32 cellular contexts compared by ENCODE assay signal in genomic region chr4:84483738-84484137, GRCh38. TPM values are rescaled to one million over a fixed set of nuclear protein-coding genes. Genes with fewer than 3 reads are reported as not detected.
DNase-seq lines count a peak whose midpoint lies in the region; ATAC-seq and TF ChIP-seq lines count a peak whose summit lies in the region.
"Had no signal": no experiment of that assay in that cellular context is flagged by ENCODE, and none has a peak within 500 bp of the region (broad histone marks: within the 10 kb centered on the region; RNA-seq: fewer than 3 reads in every experiment).

No MANE protein-coding gene starts in this region.

- H3K14ac ChIP-seq in IMR-90 (replicated peaks; ENCODE audit: low read depth, low read length): no peak overlapping the region

- no peaks in the 10 kb centered on the region for H3K4me1 ChIP-seq in IMR-90 (ENCODE audit: control insufficient read depth, insufficient read depth, low read length)
- no peaks in the 10 kb centered on the region for H3K4me1 ChIP-seq in foreskin keratinocyte
- peaks cover 4% of the 10 kb centered on the region for H3K4me1 ChIP-seq in psoas muscle
- H3K4me1 ChIP-seq in mesendoderm (ENCODE audit: control insufficient read depth, low read depth, low read length): no peaks in the 10 kb centered on the region
- H3K4me1 ChIP-seq: A549, SJSA1 had no signal

- H3K4me3 ChIP-seq in IMR-90 (ENCODE audit: insufficient read depth, low read depth, low read length) (no peak overlapping the region), psoas muscle (peak overlapping the region; percentile 51), mesendoderm (ENCODE audit: low read length) (no peak overlapping the region)
- H3K4me3 ChIP-seq: A549, ovary, SJSA1 had no signal

- H3K18ac ChIP-seq in IMR-90 (ENCODE audit: low read depth, low read length) (no peak overlapping the region), mesendoderm (ENCODE audit: low read length) (no peak overlapping the region)

- intact Hi-C loops in IMR-90 (cut with micrococcal nuclease) (no loop called here), psoas muscle (cut with DNase I) (no loop called here)

- no peak overlapping the region for H3K9ac ChIP-seq in IMR-90 (ENCODE audit: low read depth, low read length)
- H3K9ac ChIP-seq in mesendoderm (ENCODE audit: low read length): no peak overlapping the region

- H3K23ac ChIP-seq in IMR-90 (ENCODE audit: low read depth, low read length): no peak overlapping the region
- no peak overlapping the region for H3K23ac ChIP-seq in mesendoderm (ENCODE audit: low read length)

- H3K9me3 ChIP-seq in IMR-90 (ENCODE audit: control insufficient read depth, insufficient read depth, low read length) (peaks cover 11% of the 10 kb centered on the region), psoas muscle (no peaks in the 10 kb centered on the region)
- H3K9me3 ChIP-seq: A549, heart left ventricle, right atrium auricular region, SJSA1, tibial nerve had no signal

- ATAC-seq in IMR-90 (ENCODE audit: low read depth) (no peak), foreskin keratinocyte (peak; percentile 11), psoas muscle (peak in 1 of 4 donors; percentile 15)
- ATAC-seq: A549; activated CD4-positive, CD25-positive, alpha-beta regulatory T cell treated with anti-CD3 and anti-CD28 coated beads, Interleukin-2, amount 50 U/mL, for 24 hours; effector memory CD8-positive, alpha-beta T cell; natural killer cell treated with Interleukin-12 subunit alpha and Interleukin-12 subunit beta and Interleukin-15 and Interleukin-18, amount 100 ng/mL, for 72 hours had no signal

- WGBS in IMR-90 (ENCODE audit: extremely low coverage in 2 of 2, insufficient read length in 1 of 2), 2 experiments: 10% methylated on average over 2 of the region's 22 CpGs; no CpG with 5 or more reads in 1 of the 2 experiments
- WGBS in psoas muscle, 3 donors: 9 to 11% (median 10%) methylated on average over 22 of the region's 22 CpGs
- WGBS in mesendoderm (ENCODE audit: extremely low coverage, insufficient coverage, low lambda C conversion rate): no CpG with 5 or more reads among the region's 22 CpGs

- dilution Hi-C loops in IMR-90 (cut with HindIII; ENCODE audit: low sequenced_read_pairs, unreplicated experiment): no loop called here

- peak overlapping the region; percentile 63 for H2AFZ ChIP-seq in IMR-90 (replicated peaks; ENCODE audit: low read length, poor library complexity)

- no peaks in the 10 kb centered on the region for H4K20me1 ChIP-seq in IMR-90 (ENCODE audit: insufficient read depth, low read length)

- H2BK15ac ChIP-seq in IMR-90 (ENCODE audit: low read depth, low read length): no peak overlapping the region
- no peak overlapping the region for H2BK15ac ChIP-seq in mesendoderm (replicated peaks; ENCODE audit: low read depth)

- H2BK20ac ChIP-seq in IMR-90 (ENCODE audit: low read depth, low read length): no peak overlapping the region

- H2AK5ac ChIP-seq in IMR-90 (ENCODE audit: low read depth, low read length) (no peak overlapping the region), mesendoderm (ENCODE audit: low read length) (no peak overlapping the region)

- H3K56ac ChIP-seq in IMR-90 (ENCODE audit: extremely low read depth, insufficient read depth, low read length): no peak overlapping the region
- no peak overlapping the region for H3K56ac ChIP-seq in mesendoderm (ENCODE audit: low read length)

- BruUV-seq in IMR-90 (replicated peaks; lab: Mats Ljungman, UMichigan): no TSS peak

- H4K5ac ChIP-seq in IMR-90 (ENCODE audit: low read depth, low read length) (no peak overlapping the region), mesendoderm (ENCODE audit: low read length) (no peak overlapping the region)

- in situ Hi-C loops in IMR-90 (cut with MboI; ENCODE audit: low sequenced_read_pairs): no loop called here

- POLR2A ChIA-PET in IMR-90 (lab: Charles Lee; ENCODE audit: unreplicated experiment): no interaction called here

- no peak for TF ChIP-seq RAD21 in IMR-90 (IDR thresholded peaks at IDR 0.05; ENCODE audit: low read length)

- H3K9me1 ChIP-seq in IMR-90 (ENCODE audit: insufficient read depth, low read length): no peaks in the 10 kb centered on the region

- H3K36me3 ChIP-seq in IMR-90 (ENCODE audit: control insufficient read depth, insufficient read depth, low read length) (no peaks in the 10 kb centered on the region), psoas muscle (ENCODE audit: insufficient read depth in 1 of 2, low read depth in 1 of 2) (no peaks in the 10 kb centered on the region), mesendoderm (ENCODE audit: control insufficient read depth, insufficient read depth, low read length) (no peaks in the 10 kb centered on the region)
- H3K36me3 ChIP-seq: heart left ventricle, ovary, right atrium auricular region, SJSA1, tibial nerve had no signal

- H3K4ac ChIP-seq in IMR-90 (ENCODE audit: low read depth, low read length) (no peak overlapping the region), mesendoderm (ENCODE audit: low read depth, low read length) (no peak overlapping the region)

- no peak overlapping the region for H4K8ac ChIP-seq in IMR-90 (ENCODE audit: low read depth in 2 of 2, low read length in 2 of 2)
- no peak overlapping the region for H4K8ac ChIP-seq in mesendoderm (ENCODE audit: low read depth, low read length)

- DNase-seq in AG20443 (ENCODE audit: low spot score): peak; percentile 10
- DNase-seq in IMR-90: no peak
- no peak for DNase-seq in foreskin keratinocyte
- no peak for DNase-seq in psoas muscle
- no peak for DNase-seq in cerebellum (ENCODE audit: low spot score)
- DNase-seq in pons (ENCODE audit: low spot score): no peak
- no peak for DNase-seq in mesendoderm
- no peak for DNase-seq in cerebellar cortex (ENCODE audit: low spot score)
- DNase-seq: activated CD4-positive, alpha-beta T cell treated with anti-CD3 and anti-CD28 coated beads, Interleukin-2, amount 50 U/mL, for 48 hours; activated effector memory CD4-positive, alpha-beta T cell treated with Interleukin-2 at 50 U/mL for 16 hours; AML-193; CD4-positive, alpha-beta memory T cell; cortex of kidney; effector memory CD8-positive, alpha-beta T cell; foreskin fibroblast; GOT3; heart left ventricle; KBM-7; NCI-H1092; NCI-H1694; NCI-H446 treated with DMSO at 0.1 percent for 48 hours; ovary; stimulated activated CD4-positive, alpha-beta T cell treated with anti-CD3 and anti-CD28 coated beads, Interleukin-1b, Interleukin-23, amount 100 ng/mL, for 48 hours had no signal

- TF ChIP-seq POLR2A in IMR-90 (IDR thresholded peaks at IDR 0.05; ENCODE audit: low read depth, low read length): no peak

- no peak for TF ChIP-seq CTCF in IMR-90 (conservative IDR thresholded peaks at IDR 0.05; ENCODE audit: low read depth, low read length)
- TF ChIP-seq CTCF in foreskin keratinocyte (conservative IDR thresholded peaks at IDR 0.05): no peak
- TF ChIP-seq CTCF in psoas muscle (IDR thresholded peaks at IDR 0.05): no peak

- H2AK9ac ChIP-seq in IMR-90 (replicated peaks; ENCODE audit: low read depth, low read length, poor library complexity): no peak overlapping the region

- H3K79me2 ChIP-seq in mesendoderm (ENCODE audit: control insufficient read depth, insufficient read depth, low read length): no peaks in the 10 kb centered on the region

- no peak overlapping the region for H3K27ac ChIP-seq in IMR-90 (ENCODE audit: insufficient read depth, low read length)
- H3K27ac ChIP-seq in foreskin keratinocyte: no peak overlapping the region
- no peak overlapping the region for H3K27ac ChIP-seq in psoas muscle
- no peak overlapping the region for H3K27ac ChIP-seq in mesendoderm (ENCODE audit: low read depth, low read length)
- H3K27ac ChIP-seq: A549, heart left ventricle, ovary, right atrium auricular region, SJSA1, tibial nerve had no signal

- H2BK5ac ChIP-seq in IMR-90 (ENCODE audit: low read depth, low read length, poor library complexity, severe bottlenecking) (no peak overlapping the region), mesendoderm (ENCODE audit: low read length) (no peak overlapping the region)

- H2BK120ac ChIP-seq in IMR-90 (ENCODE audit: low read depth, low read length) (no peak overlapping the region), mesendoderm (ENCODE audit: low read depth, low read length) (no peak overlapping the region)

- H4K91ac ChIP-seq in IMR-90 (ENCODE audit: insufficient read depth, low read depth, low read length): no peak overlapping the region

- CTCF ChIA-PET in IMR-90 (lab: Yijun Ruan, JAX): interaction anchor here (0.9 kb wide), 1 partner anchor 10 kb away, joined by 3 read pairs; no protein-coding TSS in a partner anchor

- peaks cover 53% of the 10 kb centered on the region for H3K27me3 ChIP-seq in IMR-90 (ENCODE audit: control insufficient read depth, insufficient read depth, low read length)
- H3K27me3 ChIP-seq in foreskin keratinocyte: peaks cover 100% of the 10 kb centered on the region
- peaks cover 10 to 85% (median 43%) of the 10 kb centered on the region in 3 donors for H3K27me3 ChIP-seq in psoas muscle (ENCODE audit: insufficient read depth in 3 of 3, low read length in 2 of 3)
- peaks cover 71% of the 10 kb centered on the region for H3K27me3 ChIP-seq in mesendoderm (ENCODE audit: insufficient read depth, low read length, poor library complexity)
- H3K27me3 ChIP-seq: ovary, SJSA1 had no signal

- H3K4me2 ChIP-seq in IMR-90 (ENCODE audit: low read depth, low read length) (no peak overlapping the region), mesendoderm (ENCODE audit: low read length) (no peak overlapping the region)
- H3K4me2 ChIP-seq: A549 had no signal

- H3K79me1 ChIP-seq in IMR-90 (ENCODE audit: low read depth in 1 of 2, low read length in 2 of 2) (no peaks in the 10 kb centered on the region), mesendoderm (ENCODE audit: low read length) (no peaks in the 10 kb centered on the region)

TF ChIP-seq in IMR-90, 13 proteins besides CTCF, POLR2A, EP300 and RAD21 (continues in another document):
- TF ChIP-seq MAFK (IDR thresholded peaks at IDR 0.05; ENCODE audit: low read depth, low read length): no peak
- TF ChIP-seq RFX5 (IDR thresholded peaks at IDR 0.05; ENCODE audit: low read depth, low read length): no peak
- TF ChIP-seq USF2 (IDR thresholded peaks at IDR 0.05; ENCODE audit: low read depth, low read length): no peak

RNA-seq across cellular contexts. Expression of gene NKX6-1, which starts 15.4 kb away (rescaled TPM):
- total RNA-seq in IMR-90 (2012; rRNA removed) (under 0.01 TPM in 1 of 2 replicates, not detected in the other), foreskin keratinocyte (not detected in 2 replicates), psoas muscle (under 1 TPM in 2 of 4 donors, not detected in 2; 0.28 to 0.58 TPM), cerebellum (0.09 TPM)
- polyA plus RNA-seq in IMR-90 (2012; rRNA removed) (0.17 and 0.24 TPM in 2 replicates), foreskin keratinocyte (not detected in 2 replicates), psoas muscle (not detected)
- 0.10 and 0.25 TPM in 2 replicates for polyA plus RNA-seq in IMR-90 (2012; cell fraction: cytosol; rRNA removed)
- polyA plus RNA-seq in IMR-90 (2012; cell fraction: nucleus; rRNA removed; ENCODE audit: low replicate concordance): 0.17 and 0.22 TPM in 2 replicates
- 0.25 TPM for polyA plus RNA-seq in mesendoderm (2013, experiment 1 of 2)
- polyA plus RNA-seq in mesendoderm (2013, experiment 2 of 2): 0.28 TPM
- total RNA-seq: CD4-positive, alpha-beta memory T cell; lung microvascular endothelial cell; mucosa of gallbladder; natural killer cell treated with Interleukin-12 subunit alpha and Interleukin-12 subunit beta and Interleukin-15 and Interleukin-18, amount 100 ng/mL, for 72 hours; right atrium auricular region; T-helper 1 cell treated with Interleukin-12 subunit alpha and Interleukin-12 subunit beta and Interleukin-4 antibody, amounts not matched to agents 30 ng/mL and 1 ng/mL, for 36 hours had no signal
- polyA plus RNA-seq: CD4-positive, alpha-beta memory T cell; heart left ventricle had no signal
